27 cellular contexts compared by ENCODE assay signal in genomic region chr3:33869977-33870376, GRCh38.
"Had no signal": no experiment of that assay in that cellular context is flagged by ENCODE, and none has a peak within 500 bp of the region (broad histone marks: within the 10 kb centered on the region; RNA-seq: fewer than 3 reads in every experiment).

No MANE protein-coding gene starts in this region.

- H3K4me1 ChIP-seq: body of pancreas, neural progenitor cell had no signal

- H3K4me3 ChIP-seq: body of pancreas, coronary artery, dorsolateral prefrontal cortex, lung, neural progenitor cell, skin epidermis, thoracic aorta had no signal

- H3K9me3 Mint-ChIP-seq: activated T-helper 2 cell treated with anti-CD3 and anti-CD28 coated beads, Interferon-gamma antibody, Interleukin-2, Interleukin-4, amounts not matched to agents 10 μg/mL and 5 μg/mL and 100 μg/mL, durations not matched to agents 14 hours and 24 hours and 36 hours; immature natural killer cell; neural progenitor cell; stimulated activated naive CD8-positive, alpha-beta T cell treated with anti-CD3 and anti-CD28 coated beads, Interleukin-15, Interleukin-2, amounts not matched to agents 100 ng/mL and 50 ng/mL, for 24 hours; T-cell; T-helper 2 cell treated with Interferon-gamma antibody and Interleukin-4, amounts not matched to agents 5 μg/mL and 100 μg/mL, for 36 hours had no signal

- H3K27ac Mint-ChIP-seq: activated CD4-positive, alpha-beta T cell treated with anti-CD3 and anti-CD28 coated beads for 36 hours; activated CD8-positive, alpha-beta memory T cell treated with anti-CD3 and anti-CD28 coated beads, Interleukin-2, amount 10 ng/mL, durations not matched to agents 7 days and 5 days; activated CD8-positive, alpha-beta T cell treated with anti-CD3 and anti-CD28 coated beads, Interleukin-2, amount 10 ng/mL, durations not matched to agents 7 days and 5 days; activated T-helper 2 cell treated with anti-CD3 and anti-CD28 coated beads, Interferon-gamma antibody, Interleukin-2, Interleukin-4, amounts not matched to agents 10 μg/mL and 5 μg/mL and 100 μg/mL, durations not matched to agents 14 hours and 24 hours and 36 hours; neural progenitor cell; stimulated activated naive CD8-positive, alpha-beta T cell treated with anti-CD3 and anti-CD28 coated beads, Interleukin-15, Interleukin-2, amounts not matched to agents 100 ng/mL and 50 ng/mL, for 24 hours; T-helper 2 cell treated with Interferon-gamma antibody and Interleukin-4, amounts not matched to agents 5 μg/mL and 100 μg/mL, for 36 hours had no signal

- H3K36me3 ChIP-seq: neural progenitor cell had no signal

- H3K4me3 Mint-ChIP-seq: activated CD4-positive, alpha-beta T cell treated with anti-CD3 and anti-CD28 coated beads for 36 hours; activated CD8-positive, alpha-beta memory T cell treated with anti-CD3 and anti-CD28 coated beads, Interleukin-2, amount 10 ng/mL, durations not matched to agents 7 days and 5 days; activated CD8-positive, alpha-beta T cell treated with anti-CD3 and anti-CD28 coated beads, Interleukin-2, amount 10 ng/mL, durations not matched to agents 7 days and 5 days; activated naive CD8-positive, alpha-beta T cell; immature natural killer cell; neural progenitor cell; stimulated activated naive CD8-positive, alpha-beta T cell treated with anti-CD3 and anti-CD28 coated beads, Interleukin-15, Interleukin-2, amounts not matched to agents 100 ng/mL and 50 ng/mL, for 24 hours; T-cell; T-helper 2 cell treated with Interferon-gamma antibody and Interleukin-4, amounts not matched to agents 5 μg/mL and 100 μg/mL, for 36 hours had no signal

- H3K4me1 Mint-ChIP-seq: immature natural killer cell, neural progenitor cell, T-cell had no signal

- H3K27ac ChIP-seq: body of pancreas, coronary artery, dorsolateral prefrontal cortex, neural progenitor cell, skin epidermis, thoracic aorta had no signal

- ATAC-seq: activated CD4-positive, alpha-beta T cell treated with anti-CD3 and anti-CD28 coated beads for 36 hours; activated CD8-positive, alpha-beta memory T cell treated with anti-CD3 and anti-CD28 coated beads, Interleukin-2, amount 10 ng/mL, durations not matched to agents 7 days and 5 days; activated CD8-positive, alpha-beta T cell treated with anti-CD3 and anti-CD28 coated beads, Interleukin-2, amount 10 ng/mL, durations not matched to agents 7 days and 5 days; body of pancreas; left lobe of liver; sciatic nerve; T-cell had no signal

- H3K9me3 ChIP-seq: body of pancreas, thoracic aorta had no signal

- H3K27me3 Mint-ChIP-seq: activated CD4-positive, alpha-beta T cell treated with anti-CD3 and anti-CD28 coated beads for 36 hours; activated CD8-positive, alpha-beta memory T cell treated with anti-CD3 and anti-CD28 coated beads, Interleukin-2, amount 10 ng/mL, durations not matched to agents 7 days and 5 days; activated naive CD8-positive, alpha-beta T cell; stimulated activated naive CD8-positive, alpha-beta T cell treated with anti-CD3 and anti-CD28 coated beads, Interleukin-15, Interleukin-2, amounts not matched to agents 100 ng/mL and 50 ng/mL, for 24 hours; T-cell had no signal

- DNase-seq: activated CD4-positive, alpha-beta T cell treated with anti-CD3 and anti-CD28 coated beads for 36 hours; activated CD4-positive, CD25-positive, alpha-beta regulatory T cell; activated CD8-positive, alpha-beta memory T cell treated with anti-CD3 and anti-CD28 coated beads, Interleukin-2, amount 10 ng/mL, durations not matched to agents 7 days and 5 days; activated CD8-positive, alpha-beta T cell treated with anti-CD3 and anti-CD28 coated beads, Interleukin-2, amount 10 ng/mL, durations not matched to agents 7 days and 5 days; activated T-cell treated with anti-CD3 and anti-CD28 coated beads, Interleukin-2, amount 50 U/mL, for 48 hours; anterior cingulate cortex; body of pancreas; dorsolateral prefrontal cortex; effector memory CD4-positive, alpha-beta T cell; hypothalamus; immature natural killer cell; kidney; stimulated activated CD4-positive, alpha-beta T cell treated with anti-CD3 and anti-CD28 coated beads, Interleukin-12 subunit alpha, Interleukin-12 subunit beta, amount 100 ng/mL, for 4 hours; stimulated activated CD4-positive, alpha-beta T cell treated with anti-CD3 and anti-CD28 coated beads, Interleukin-4, amount 100 ng/mL, for 1 hour; T-cell; trophoblast cell had no signal

- H3K27me3 ChIP-seq: body of pancreas, dorsolateral prefrontal cortex, neural progenitor cell had no signal
